In genomic region chr7:44615149-44615611, GRCh38 we compare ENCODE assay signal across 8 cellular contexts. TPM values are rescaled to one million over a fixed set of nuclear protein-coding genes. Genes with fewer than 3 reads are reported as not detected.
A peak's percentile ranks its signal among the peaks of the same experiment; 100 is the strongest.
DNase-seq lines count a peak whose midpoint lies in the region; ATAC-seq and TF ChIP-seq lines count a peak whose summit lies in the region.

No MANE protein-coding gene starts in this region.

- CTCF ChIA-PET in activated CD4-positive, alpha-beta T cell treated with anti-CD3 and anti-CD28 coated beads, Interleukin-2, amount 10 ng/mL, durations not matched to agents 7 days and 5 days (lab: Charles Lee), result no interaction called here

- H3K27ac ChIP-seq in right atrium auricular region (peak overlapping the region; percentile 12 to 54), stomach (peak overlapping the region in 4 of 5 donors; percentile 14 to 68 (median 60))

- intact Hi-C loops in stomach (cut with DNase I; ENCODE audit: low total_unique reads), result no loop called here

- H3K4me1 Mint-ChIP-seq in activated CD4-positive, alpha-beta T cell treated with anti-CD3 and anti-CD28 coated beads, Interleukin-2, amount 10 ng/mL, durations not matched to agents 7 days and 5 days, result peaks cover 63% of the 10 kb centered on the region
- H3K4me1 Mint-ChIP-seq in activated naive CD4-positive, alpha-beta T cell treated with anti-CD3 and anti-CD28 coated beads, Interleukin-2, amount 50 U/mL, for 24 hours, result peaks cover 67% of the 10 kb centered on the region

- H3K9me3 ChIP-seq in right atrium auricular region, result no peaks in the 10 kb centered on the region
- H3K9me3 ChIP-seq in stomach, result no peaks in the 10 kb centered on the region

- H3K36me3 Mint-ChIP-seq in activated CD4-positive, alpha-beta T cell treated with anti-CD3 and anti-CD28 coated beads, Interleukin-2, amount 10 ng/mL, durations not matched to agents 7 days and 5 days (ENCODE audit: low read depth), result peaks cover 33% of the 10 kb centered on the region
- peaks cover 7% of the 10 kb centered on the region for H3K36me3 Mint-ChIP-seq in activated naive CD4-positive, alpha-beta T cell treated with anti-CD3 and anti-CD28 coated beads, Interleukin-2, amount 50 U/mL, for 24 hours

- ATAC-seq in HG03342 (IDR thresholded peaks at IDR 0.05; ENCODE audit: unreplicated experiment), result no peak

- H3K27me3 ChIP-seq in right atrium auricular region (no peaks in the 10 kb centered on the region), stomach (no peaks in the 10 kb centered on the region)

- H3K4me1 ChIP-seq in right atrium auricular region, result peaks cover 0 to 36% of the 10 kb centered on the region in 2 donors
- H3K4me1 ChIP-seq in stomach, result peaks cover 6 to 71% (median 40%) of the 10 kb centered on the region in 4 donors

- DNase-seq in activated CD4-positive, alpha-beta T cell treated with anti-CD3 and anti-CD28 coated beads, Interleukin-2, amount 10 ng/mL, durations not matched to agents 7 days and 5 days, result no peak
- no peak for DNase-seq in activated CD4-positive, alpha-beta T cell treated with anti-CD3 and anti-CD28 coated beads, Interleukin-2, amount 50 U/mL, for 4 hours
- DNase-seq in right atrium auricular region (ENCODE audit: low spot score) (peak; percentile 79), stomach (peak; percentile 40), NCI-H446 treated with DMSO at 0.1 percent for 48 hours (lab: John Stamatoyannopoulos, UW) (no peak), SK-N-DZ (ENCODE audit: low spot score) (no peak)

- no peaks in the 10 kb centered on the region for H3K36me3 ChIP-seq in right atrium auricular region
- H3K36me3 ChIP-seq in stomach, result peaks cover 0 to 8% (median 0%) of the 10 kb centered on the region in 4 donors

- TF ChIP-seq CTCF in right atrium auricular region (IDR thresholded peaks at IDR 0.05) (no peak), stomach (IDR thresholded peaks at IDR 0.05) (no peak)

- WGBS in stomach, 5 donors, result 49 to 68% (median 52%) methylated on average over 2 of the region's 2 CpGs

- no peaks in the 10 kb centered on the region for H3K27me3 Mint-ChIP-seq in activated CD4-positive, alpha-beta T cell treated with anti-CD3 and anti-CD28 coated beads, Interleukin-2, amount 10 ng/mL, durations not matched to agents 7 days and 5 days
- H3K27me3 Mint-ChIP-seq in activated naive CD4-positive, alpha-beta T cell treated with anti-CD3 and anti-CD28 coated beads, Interleukin-2, amount 50 U/mL, for 24 hours, result no peaks in the 10 kb centered on the region

- TF ChIP-seq EP300 in stomach (IDR thresholded peaks at IDR 0.05), result no peak

- H3K4me3 Mint-ChIP-seq in activated CD4-positive, alpha-beta T cell treated with anti-CD3 and anti-CD28 coated beads, Interleukin-2, amount 10 ng/mL, durations not matched to agents 7 days and 5 days, result no peak overlapping the region
- H3K4me3 Mint-ChIP-seq in activated naive CD4-positive, alpha-beta T cell treated with anti-CD3 and anti-CD28 coated beads, Interleukin-2, amount 50 U/mL, for 24 hours, result peak overlapping the region; percentile 21

- peak overlapping the region; percentile 76 for H3K27ac Mint-ChIP-seq in activated CD4-positive, alpha-beta T cell treated with anti-CD3 and anti-CD28 coated beads, Interleukin-2, amount 10 ng/mL, durations not matched to agents 7 days and 5 days
- peak overlapping the region; percentile 71 for H3K27ac Mint-ChIP-seq in activated naive CD4-positive, alpha-beta T cell treated with anti-CD3 and anti-CD28 coated beads, Interleukin-2, amount 50 U/mL, for 24 hours

- TF ChIP-seq POLR2A in stomach (IDR thresholded peaks at IDR 0.05), result no peak

- no peak overlapping the region for H3K4me3 ChIP-seq in right atrium auricular region
- no peak overlapping the region for H3K4me3 ChIP-seq in stomach

- POLR2A ChIA-PET in activated CD4-positive, alpha-beta T cell treated with anti-CD3 and anti-CD28 coated beads, Interleukin-2, amount 10 ng/mL, durations not matched to agents 7 days and 5 days (lab: Charles Lee), result no interaction called here

- H3K9me3 Mint-ChIP-seq in activated CD4-positive, alpha-beta T cell treated with anti-CD3 and anti-CD28 coated beads, Interleukin-2, amount 10 ng/mL, durations not matched to agents 7 days and 5 days, result no peaks in the 10 kb centered on the region
- H3K9me3 Mint-ChIP-seq in activated naive CD4-positive, alpha-beta T cell treated with anti-CD3 and anti-CD28 coated beads, Interleukin-2, amount 50 U/mL, for 24 hours, result no peaks in the 10 kb centered on the region

RNA-seq across cellular contexts. Expression of gene OGDH, which starts 8.8 kb away (rescaled TPM):
- 100 to 1,000 TPM; 114 to 121 TPM for total RNA-seq in activated CD4-positive, alpha-beta T cell treated with anti-CD3 and anti-CD28 coated beads, Interleukin-2, amount 10 ng/mL, durations not matched to agents 7 days and 5 days
- total RNA-seq in right atrium auricular region, result 100 to 1,000 TPM; 277 to 390 TPM
- 10 to 100 TPM; 21.6 to 92.0 (median 56.5) TPM for total RNA-seq in stomach
- 10 to 100 TPM; 19.8 to 31.8 (median 30.8) TPM for polyA plus RNA-seq in stomach
- polyA plus RNA-seq in SK-N-DZ (2014; cell fraction: cytosol; rRNA removed), result 28.8 and 29.1 TPM in 2 replicates
- 23.4 and 36.2 TPM in 2 replicates for polyA plus RNA-seq in SK-N-DZ (2014; cell fraction: nucleus; rRNA removed)

RNA-seq across cellular contexts. Expression of gene TMED4, which starts 33.1 kb away (rescaled TPM):
- total RNA-seq in activated CD4-positive, alpha-beta T cell treated with anti-CD3 and anti-CD28 coated beads, Interleukin-2, amount 10 ng/mL, durations not matched to agents 7 days and 5 days, result 10 to 100 TPM; 78.1 to 78.3 TPM
- 100 to 1,000 TPM; 113 to 120 TPM for total RNA-seq in right atrium auricular region
- total RNA-seq in stomach, result 100 to 1,000 TPM in 4 of 5 donors, 10 to 100 TPM in 1; 60.7 to 235 (median 111) TPM
- 10 to 100 TPM; 13.4 to 36.1 (median 24.5) TPM for polyA plus RNA-seq in stomach
- 169 and 208 TPM in 2 replicates for polyA plus RNA-seq in SK-N-DZ (2014; cell fraction: cytosol; rRNA removed)
- 143 TPM in 2 replicates for polyA plus RNA-seq in SK-N-DZ (2014; cell fraction: nucleus; rRNA removed)

RNA-seq across cellular contexts. Expression of gene DDX56, which starts 41.5 kb away (rescaled TPM):
- total RNA-seq in activated CD4-positive, alpha-beta T cell treated with anti-CD3 and anti-CD28 coated beads, Interleukin-2, amount 10 ng/mL, durations not matched to agents 7 days and 5 days, result 10 to 100 TPM; 83.6 to 84.9 TPM
- 10 to 100 TPM; 24.4 to 28.1 TPM for total RNA-seq in right atrium auricular region
- total RNA-seq in stomach, result 10 to 100 TPM; 35.6 to 95.1 (median 47.4) TPM
- polyA plus RNA-seq in stomach, result 10 to 100 TPM; 40.9 to 98.7 (median 63.7) TPM
- polyA plus RNA-seq in SK-N-DZ (2014; cell fraction: cytosol; rRNA removed), result 93.1 and 95.4 TPM in 2 replicates
- polyA plus RNA-seq in SK-N-DZ (2014; cell fraction: nucleus; rRNA removed), result 172 and 224 TPM in 2 replicates

Comparison
In these comparisons a context has a peak if more than half of its experiments do, and no peak if none do; other contexts are left out.
1. DNase-seq: peak in right atrium auricular region (single experiment) and stomach (single experiment); none in activated CD4-positive, alpha-beta T cell treated with anti-CD3 and anti-CD28 coated beads, Interleukin-2, amount 10 ng/mL, durations not matched to agents 7 days and 5 days (single experiment), activated CD4-positive, alpha-beta T cell treated with anti-CD3 and anti-CD28 coated beads, Interleukin-2, amount 50 U/mL, for 4 hours (0 of 2), NCI-H446 treated with DMSO at 0.1 percent for 48 hours (single experiment) and SK-N-DZ (single experiment).